Comparison of ENCODE assay signal across 1 cellular context in the genomic region with DNA sequence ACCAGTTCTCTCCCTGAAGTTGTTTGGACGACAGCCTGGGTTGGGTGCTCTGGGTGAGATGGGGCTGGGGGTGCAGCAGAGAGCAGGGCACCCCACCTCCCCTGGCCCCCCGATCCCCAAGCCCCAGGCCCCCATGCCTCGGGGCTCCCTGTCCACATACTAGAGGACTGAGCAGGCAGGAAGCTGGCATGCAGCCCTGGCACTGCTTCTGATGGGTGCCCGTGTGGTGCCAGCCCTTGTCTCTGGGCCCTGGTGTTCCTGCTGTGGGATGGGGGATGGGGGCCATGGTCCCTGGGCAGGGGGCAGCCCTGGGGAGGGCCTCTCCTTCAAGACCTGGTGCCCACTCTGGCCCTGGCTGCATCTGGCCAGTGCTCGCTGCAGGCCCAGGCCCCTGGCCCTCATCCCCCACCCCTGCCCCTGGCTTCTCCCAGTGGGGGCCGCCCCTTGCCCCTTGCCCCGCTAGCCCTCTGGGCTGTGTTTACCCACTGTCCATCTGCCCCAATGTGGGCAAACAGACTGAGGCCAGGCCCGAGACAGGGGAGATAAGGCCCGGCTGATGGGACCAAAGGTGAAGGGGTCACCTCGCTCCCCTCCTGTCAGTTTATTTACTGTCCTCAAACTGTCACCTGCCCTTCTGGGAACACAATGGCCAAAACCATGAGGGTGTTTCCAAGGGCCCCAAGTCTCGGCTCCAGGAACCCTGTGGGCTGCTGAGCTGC.
TF ChIP-seq lines count a peak whose summit lies in the region.

No MANE protein-coding gene starts in this region.

TF ChIP-seq in HepG2, 621 proteins besides CTCF, POLR2A, EP300 and RAD21 (continued from another document and continues in another):
- TF ChIP-seq, protein P1, sequence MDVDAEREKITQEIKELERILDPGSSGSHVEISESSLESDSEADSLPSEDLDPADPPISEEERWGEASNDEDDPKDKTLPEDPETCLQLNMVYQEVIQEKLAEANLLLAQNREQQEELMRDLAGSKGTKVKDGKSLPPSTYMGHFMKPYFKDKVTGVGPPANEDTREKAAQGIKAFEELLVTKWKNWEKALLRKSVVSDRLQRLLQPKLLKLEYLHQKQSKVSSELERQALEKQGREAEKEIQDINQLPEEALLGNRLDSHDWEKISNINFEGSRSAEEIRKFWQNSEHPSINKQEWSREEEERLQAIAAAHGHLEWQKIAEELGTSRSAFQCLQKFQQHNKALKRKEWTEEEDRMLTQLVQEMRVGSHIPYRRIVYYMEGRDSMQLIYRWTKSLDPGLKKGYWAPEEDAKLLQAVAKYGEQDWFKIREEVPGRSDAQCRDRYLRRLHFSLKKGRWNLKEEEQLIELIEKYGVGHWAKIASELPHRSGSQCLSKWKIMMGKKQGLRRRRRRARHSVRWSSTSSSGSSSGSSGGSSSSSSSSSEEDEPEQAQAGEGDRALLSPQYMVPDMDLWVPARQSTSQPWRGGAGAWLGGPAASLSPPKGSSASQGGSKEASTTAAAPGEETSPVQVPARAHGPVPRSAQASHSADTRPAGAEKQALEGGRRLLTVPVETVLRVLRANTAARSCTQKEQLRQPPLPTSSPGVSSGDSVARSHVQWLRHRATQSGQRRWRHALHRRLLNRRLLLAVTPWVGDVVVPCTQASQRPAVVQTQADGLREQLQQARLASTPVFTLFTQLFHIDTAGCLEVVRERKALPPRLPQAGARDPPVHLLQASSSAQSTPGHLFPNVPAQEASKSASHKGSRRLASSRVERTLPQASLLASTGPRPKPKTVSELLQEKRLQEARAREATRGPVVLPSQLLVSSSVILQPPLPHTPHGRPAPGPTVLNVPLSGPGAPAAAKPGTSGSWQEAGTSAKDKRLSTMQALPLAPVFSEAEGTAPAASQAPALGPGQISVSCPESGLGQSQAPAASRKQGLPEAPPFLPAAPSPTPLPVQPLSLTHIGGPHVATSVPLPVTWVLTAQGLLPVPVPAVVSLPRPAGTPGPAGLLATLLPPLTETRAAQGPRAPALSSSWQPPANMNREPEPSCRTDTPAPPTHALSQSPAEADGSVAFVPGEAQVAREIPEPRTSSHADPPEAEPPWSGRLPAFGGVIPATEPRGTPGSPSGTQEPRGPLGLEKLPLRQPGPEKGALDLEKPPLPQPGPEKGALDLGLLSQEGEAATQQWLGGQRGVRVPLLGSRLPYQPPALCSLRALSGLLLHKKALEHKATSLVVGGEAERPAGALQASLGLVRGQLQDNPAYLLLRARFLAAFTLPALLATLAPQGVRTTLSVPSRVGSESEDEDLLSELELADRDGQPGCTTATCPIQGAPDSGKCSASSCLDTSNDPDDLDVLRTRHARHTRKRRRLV (CRISPR knock-in tag; IDR thresholded peaks at IDR 0.05): no peak
- TF ChIP-seq ZNF709 (CRISPR knock-in tag; IDR thresholded peaks at IDR 0.05): no peak
- no peak for TF ChIP-seq ZNF512 (CRISPR knock-in tag; IDR thresholded peaks at IDR 0.05)
- TF ChIP-seq ZNF468 (CRISPR knock-in tag; IDR thresholded peaks at IDR 0.05): no peak
- TF ChIP-seq ZNF710 (CRISPR knock-in tag; IDR thresholded peaks at IDR 0.05; ENCODE audit: borderline replicate concordance): no peak; the same call in 1 of the 2 replicates
- no peak for TF ChIP-seq CENPBD1 (CRISPR knock-in tag; IDR thresholded peaks at IDR 0.05; ENCODE audit: borderline replicate concordance, low read depth)
- no peak for TF ChIP-seq RNF2 (conservative IDR thresholded peaks at IDR 0.05; ENCODE audit: low read depth)
- no peak for TF ChIP-seq KDM2A (CRISPR knock-in tag; IDR thresholded peaks at IDR 0.05; ENCODE audit: borderline replicate concordance, low read depth)
- TF ChIP-seq ZNF773 (CRISPR knock-in tag; IDR thresholded peaks at IDR 0.05; ENCODE audit: borderline replicate concordance): no peak
- no peak for TF ChIP-seq SIN3A (IDR thresholded peaks at IDR 0.05; ENCODE audit: borderline replicate concordance, low read depth, low read length)
- TF ChIP-seq, protein P2, sequence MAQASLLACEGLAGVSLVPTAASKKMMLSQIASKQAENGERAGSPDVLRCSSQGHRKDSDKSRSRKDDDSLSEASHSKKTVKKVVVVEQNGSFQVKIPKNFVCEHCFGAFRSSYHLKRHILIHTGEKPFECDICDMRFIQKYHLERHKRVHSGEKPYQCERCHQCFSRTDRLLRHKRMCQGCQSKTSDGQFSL (CRISPR knock-in tag; IDR thresholded peaks at IDR 0.05): 0 out of 2 replicates have a peak, but pooled peaks have one; percentile 31
- TF ChIP-seq POGZ (CRISPR knock-in tag; IDR thresholded peaks at IDR 0.05): no peak
- no peak for TF ChIP-seq TBX3 (IDR thresholded peaks at IDR 0.05; ENCODE audit: borderline replicate concordance)
- TF ChIP-seq, protein P3, sequence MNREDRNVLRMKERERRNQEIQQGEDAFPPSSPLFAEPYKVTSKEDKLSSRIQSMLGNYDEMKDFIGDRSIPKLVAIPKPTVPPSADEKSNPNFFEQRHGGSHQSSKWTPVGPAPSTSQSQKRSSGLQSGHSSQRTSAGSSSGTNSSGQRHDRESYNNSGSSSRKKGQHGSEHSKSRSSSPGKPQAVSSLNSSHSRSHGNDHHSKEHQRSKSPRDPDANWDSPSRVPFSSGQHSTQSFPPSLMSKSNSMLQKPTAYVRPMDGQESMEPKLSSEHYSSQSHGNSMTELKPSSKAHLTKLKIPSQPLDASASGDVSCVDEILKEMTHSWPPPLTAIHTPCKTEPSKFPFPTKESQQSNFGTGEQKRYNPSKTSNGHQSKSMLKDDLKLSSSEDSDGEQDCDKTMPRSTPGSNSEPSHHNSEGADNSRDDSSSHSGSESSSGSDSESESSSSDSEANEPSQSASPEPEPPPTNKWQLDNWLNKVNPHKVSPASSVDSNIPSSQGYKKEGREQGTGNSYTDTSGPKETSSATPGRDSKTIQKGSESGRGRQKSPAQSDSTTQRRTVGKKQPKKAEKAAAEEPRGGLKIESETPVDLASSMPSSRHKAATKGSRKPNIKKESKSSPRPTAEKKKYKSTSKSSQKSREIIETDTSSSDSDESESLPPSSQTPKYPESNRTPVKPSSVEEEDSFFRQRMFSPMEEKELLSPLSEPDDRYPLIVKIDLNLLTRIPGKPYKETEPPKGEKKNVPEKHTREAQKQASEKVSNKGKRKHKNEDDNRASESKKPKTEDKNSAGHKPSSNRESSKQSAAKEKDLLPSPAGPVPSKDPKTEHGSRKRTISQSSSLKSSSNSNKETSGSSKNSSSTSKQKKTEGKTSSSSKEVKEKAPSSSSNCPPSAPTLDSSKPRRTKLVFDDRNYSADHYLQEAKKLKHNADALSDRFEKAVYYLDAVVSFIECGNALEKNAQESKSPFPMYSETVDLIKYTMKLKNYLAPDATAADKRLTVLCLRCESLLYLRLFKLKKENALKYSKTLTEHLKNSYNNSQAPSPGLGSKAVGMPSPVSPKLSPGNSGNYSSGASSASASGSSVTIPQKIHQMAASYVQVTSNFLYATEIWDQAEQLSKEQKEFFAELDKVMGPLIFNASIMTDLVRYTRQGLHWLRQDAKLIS (CRISPR knock-in tag; IDR thresholded peaks at IDR 0.05): no peak
- no peak for TF ChIP-seq ZNF768 (CRISPR knock-in tag; IDR thresholded peaks at IDR 0.05)
- TF ChIP-seq ZNF691 (CRISPR knock-in tag; IDR thresholded peaks at IDR 0.05; ENCODE audit: borderline replicate concordance, low read depth): no peak
- no peak for TF ChIP-seq TCF7 (IDR thresholded peaks at IDR 0.05; ENCODE audit: low read depth)
- no peak; the same call in 1 of the 2 replicates for TF ChIP-seq ZNF460 (CRISPR knock-in tag; IDR thresholded peaks at IDR 0.05; ENCODE audit: borderline replicate concordance)
- no peak for TF ChIP-seq KMT2A (CRISPR knock-in tag; IDR thresholded peaks at IDR 0.05)
- no peak for TF ChIP-seq MIXL1 (CRISPR knock-in tag; IDR thresholded peaks at IDR 0.05)
- no peak for TF ChIP-seq ZNF24 (IDR thresholded peaks at IDR 0.05)
- 0 out of 2 replicates have a peak, but pooled peaks have one; percentile 68 for TF ChIP-seq ZNF552 (CRISPR knock-in tag; IDR thresholded peaks at IDR 0.05; ENCODE audit: borderline replicate concordance)
- TF ChIP-seq HNRNPL (IDR thresholded peaks at IDR 0.05; ENCODE audit: low read depth, low read length): peak; percentile 99
- TF ChIP-seq ZNF543 (CRISPR knock-in tag; IDR thresholded peaks at IDR 0.05): 0 out of 2 replicates have a peak, but pooled peaks have one; percentile 61
- TF ChIP-seq TFE3 (CRISPR knock-in tag; IDR thresholded peaks at IDR 0.05): no peak
- TF ChIP-seq, protein P4, sequence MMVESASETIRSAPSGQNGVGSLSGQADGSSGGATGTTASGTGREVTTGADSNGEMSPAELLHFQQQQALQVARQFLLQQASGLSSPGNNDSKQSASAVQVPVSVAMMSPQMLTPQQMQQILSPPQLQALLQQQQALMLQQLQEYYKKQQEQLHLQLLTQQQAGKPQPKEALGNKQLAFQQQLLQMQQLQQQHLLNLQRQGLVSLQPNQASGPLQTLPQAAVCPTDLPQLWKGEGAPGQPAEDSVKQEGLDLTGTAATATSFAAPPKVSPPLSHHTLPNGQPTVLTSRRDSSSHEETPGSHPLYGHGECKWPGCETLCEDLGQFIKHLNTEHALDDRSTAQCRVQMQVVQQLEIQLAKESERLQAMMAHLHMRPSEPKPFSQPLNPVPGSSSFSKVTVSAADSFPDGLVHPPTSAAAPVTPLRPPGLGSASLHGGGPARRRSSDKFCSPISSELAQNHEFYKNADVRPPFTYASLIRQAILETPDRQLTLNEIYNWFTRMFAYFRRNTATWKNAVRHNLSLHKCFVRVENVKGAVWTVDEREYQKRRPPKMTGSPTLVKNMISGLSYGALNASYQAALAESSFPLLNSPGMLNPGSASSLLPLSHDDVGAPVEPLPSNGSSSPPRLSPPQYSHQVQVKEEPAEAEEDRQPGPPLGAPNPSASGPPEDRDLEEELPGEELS (CRISPR knock-in tag; IDR thresholded peaks at IDR 0.05): peak; percentile 96
- no peak for TF ChIP-seq BCL3 (CRISPR knock-in tag; IDR thresholded peaks at IDR 0.05)
- no peak for TF ChIP-seq SMAD1 (CRISPR knock-in tag; IDR thresholded peaks at IDR 0.05; ENCODE audit: borderline replicate concordance, low read depth)
- TF ChIP-seq CBX5 (CRISPR knock-in tag; IDR thresholded peaks at IDR 0.05; ENCODE audit: borderline replicate concordance): no peak; the same call in 1 of the 2 replicates
- 0 out of 2 replicates have a peak, but pooled peaks have one; percentile 57 for TF ChIP-seq ZNF703 (CRISPR knock-in tag; IDR thresholded peaks at IDR 0.05; ENCODE audit: borderline replicate concordance)
- TF ChIP-seq MIER3 (CRISPR knock-in tag; IDR thresholded peaks at IDR 0.05; ENCODE audit: borderline replicate concordance): no peak
- peak; percentile 56; the same call in 1 of the 2 replicates for TF ChIP-seq SP4 (CRISPR knock-in tag; IDR thresholded peaks at IDR 0.05)
